In genomic region chr5:54537720-54538119, GRCh38 we compare ENCODE assay signal across 20 cellular contexts. TPM values are rescaled to one million over a fixed set of nuclear protein-coding genes. Genes with fewer than 3 reads are reported as not detected.
DNase-seq lines count a peak whose midpoint lies in the region; ATAC-seq, FAIRE-seq and TF ChIP-seq lines count a peak whose summit lies in the region.
"Had no signal": no experiment of that assay in that cellular context is flagged by ENCODE, and none has a peak within 500 bp of the region (broad histone marks: within the 10 kb centered on the region; RNA-seq: fewer than 3 reads in every experiment).

No MANE protein-coding gene starts in this region.

- peak overlapping the region; percentile 73 for H3K9ac ChIP-seq in mesenchymal stem cell (ENCODE audit: low read length)

- H2AK5ac ChIP-seq in mesenchymal stem cell (ENCODE audit: low read length, severe bottlenecking) = no peak overlapping the region

- no peak overlapping the region for H3K4me2 ChIP-seq in mesenchymal stem cell (ENCODE audit: low read length, poor library complexity, severe bottlenecking)

- H3K27ac ChIP-seq in mesenchymal stem cell (ENCODE audit: low read length, poor library complexity, severe bottlenecking) = no peak overlapping the region
- peak overlapping the region; percentile 33 to 47 for H3K27ac ChIP-seq in thoracic aorta
- H3K27ac ChIP-seq: 22Rv1, C4-2B had no signal

- H3K4me1 ChIP-seq in mesenchymal stem cell (ENCODE audit: control insufficient read depth, insufficient read depth, low read depth, low read length) (no peaks in the 10 kb centered on the region), thoracic aorta (ENCODE audit: control insufficient read depth in 1 of 2, low read depth in 2 of 2) (peaks cover 80 to 88% of the 10 kb centered on the region in 2 donors)

- DNase-seq in NCI-H2107 treated with DMSO at 0.1 percent for 48 hours (lab: John Stamatoyannopoulos, UW; ENCODE audit: unreplicated experiment) (peak; percentile 66), NCI-H2107 (lab: John Stamatoyannopoulos, UW) (no peak), mesenchymal stem cell (no peak), thoracic aorta (ENCODE audit: low spot score) (no peak), NCI-H524 treated with DMSO at 0.1 percent for 48 hours (lab: John Stamatoyannopoulos, UW) (no peak), urothelium cell line (ENCODE audit: low spot score) (no peak)
- DNase-seq in activated CD8-positive, alpha-beta memory T cell treated with anti-CD3 and anti-CD28 coated beads for 24 hours = no peak
- DNase-seq: activated CD4-positive, alpha-beta T cell treated with anti-CD3 and anti-CD28 coated beads, Interleukin-2, amount 10 ng/mL, durations not matched to agents 24 days and 14 days; activated gamma-delta T cell treated with Interleukin-2 at 50 U/mL for 16 hours; DMS153; KBM-7; kidney glomerular epithelial cell; NCI-H1048; NCI-H2029 treated with DMSO at 0.1 percent for 48 hours; NCI-H82; stimulated activated CD4-positive, alpha-beta T cell treated with anti-CD3 and anti-CD28 coated beads, Interleukin-4, amount 100 ng/mL, for 24 hours had no signal

- H3K27me3 ChIP-seq in mesenchymal stem cell (ENCODE audit: control insufficient read depth in 1 of 2, insufficient read depth in 1 of 2, low read length in 2 of 2) = no peaks in the 10 kb centered on the region
- no peaks in the 10 kb centered on the region for H3K27me3 ChIP-seq in thoracic aorta (replicated peaks; ENCODE audit: insufficient read depth)

- H3K4ac ChIP-seq in mesenchymal stem cell (ENCODE audit: low read depth in 1 of 2, low read length in 2 of 2) = no peak overlapping the region

- FAIRE-seq in urothelium cell line (lab: Jason Lieb, UNC) = no peak
- FAIRE-seq: RCC 7860 had no signal

- no peak overlapping the region for H2BK12ac ChIP-seq in mesenchymal stem cell (ENCODE audit: low read length in 2 of 2)

- peak overlapping the region in 1 of 2 experiments; percentile 54 for H3K4me3 ChIP-seq in mesenchymal stem cell (ENCODE audit: insufficient read depth in 1 of 2, low read depth in 1 of 2, low read length in 2 of 2)
- H3K4me3 ChIP-seq in thoracic aorta = peak overlapping the region; percentile 52

- no peak overlapping the region for H2AFZ ChIP-seq in mesenchymal stem cell (ENCODE audit: low read depth, low read length)

- no peak overlapping the region for H4K8ac ChIP-seq in mesenchymal stem cell (ENCODE audit: low read length)

- H3K79me1 ChIP-seq in mesenchymal stem cell (replicated peaks; ENCODE audit: low read length, poor library complexity, severe bottlenecking) = peaks cover 22% of the 10 kb centered on the region

- H2BK5ac ChIP-seq in mesenchymal stem cell (ENCODE audit: low read depth, low read length, poor library complexity, severe bottlenecking) = no peak overlapping the region

- H3K18ac ChIP-seq in mesenchymal stem cell (ENCODE audit: low read depth in 1 of 2, low read length in 2 of 2) = no peak overlapping the region

- WGBS in mesenchymal stem cell = 100% methylated on average over 1 of the region's 2 CpGs

- H3K36me3 ChIP-seq in mesenchymal stem cell (ENCODE audit: control insufficient read depth in 1 of 2, insufficient read depth in 2 of 2, low read depth in 1 of 2, low read length in 2 of 2) (peaks cover 0 to 7% of the 10 kb centered on the region in 2 experiments), thoracic aorta (no peaks in the 10 kb centered on the region)

- ATAC-seq in thoracic aorta (ENCODE audit: insufficient number of reproducible peaks, low FRiP score, low read depth) = no peak

- H3K23ac ChIP-seq in mesenchymal stem cell (ENCODE audit: low read length in 2 of 2) = no peak overlapping the region

- peak overlapping the region in 3 of 5 experiments; percentile 3 to 57 (median 22) for H3K4me3 Mint-ChIP-seq in brain
- H3K4me3 Mint-ChIP-seq: activated CD4-positive, alpha-beta T cell treated with anti-CD3 and anti-CD28 coated beads, Interleukin-2, amount 10 ng/mL, durations not matched to agents 24 days and 14 days had no signal

- H3K4me1 Mint-ChIP-seq in brain = peaks cover 62% of the 10 kb centered on the region

- no peak overlapping the region for H2BK120ac ChIP-seq in mesenchymal stem cell (ENCODE audit: low read depth, low read length)

- peak overlapping the region in 3 of 5 experiments; percentile 51 to 78 (median 61) for H3K27ac Mint-ChIP-seq in brain
- H3K27ac Mint-ChIP-seq: activated CD4-positive, alpha-beta T cell treated with anti-CD3 and anti-CD28 coated beads, Interleukin-2, amount 10 ng/mL, durations not matched to agents 24 days and 14 days had no signal

- H3K27me3 Mint-ChIP-seq in brain = no peaks in the 10 kb centered on the region
- H3K27me3 Mint-ChIP-seq: activated CD4-positive, alpha-beta T cell treated with anti-CD3 and anti-CD28 coated beads, Interleukin-2, amount 10 ng/mL, durations not matched to agents 24 days and 14 days had no signal

- H3K9me3 Mint-ChIP-seq in brain = no peaks in the 10 kb centered on the region
- H3K9me3 Mint-ChIP-seq: activated CD4-positive, alpha-beta T cell treated with anti-CD3 and anti-CD28 coated beads, Interleukin-2, amount 10 ng/mL, durations not matched to agents 24 days and 14 days had no signal

- no peak overlapping the region for H4K91ac ChIP-seq in mesenchymal stem cell (ENCODE audit: low read length)

- no peak overlapping the region for H3K14ac ChIP-seq in mesenchymal stem cell (ENCODE audit: low read length in 2 of 2)

- peaks cover 21% of the 10 kb centered on the region for H3K36me3 Mint-ChIP-seq in brain

- no peaks in the 10 kb centered on the region for H3K9me3 ChIP-seq in mesenchymal stem cell (ENCODE audit: control insufficient read depth, low read length)
- no peaks in the 10 kb centered on the region for H3K9me3 ChIP-seq in thoracic aorta

- TF ChIP-seq CTCF in brain (conservative IDR thresholded peaks at IDR 0.05) = no peak
- no peak for TF ChIP-seq CTCF in thoracic aorta (IDR thresholded peaks at IDR 0.05)

- H2BK15ac ChIP-seq in mesenchymal stem cell (ENCODE audit: low read depth, poor library complexity, severe bottlenecking) = no peak overlapping the region

RNA-seq across cellular contexts. Expression of gene SNX18, which starts 20.2 kb away (rescaled TPM):
- 4.9 TPM for polyA plus RNA-seq in brain (ENCODE audit: insufficient read depth, low read depth, low replicate concordance)
- 21.6 TPM for polyA plus RNA-seq in mesenchymal stem cell (2013, experiment 1 of 2)
- polyA plus RNA-seq in mesenchymal stem cell (2013, experiment 2 of 2) = 22.4 TPM
- total RNA-seq in thoracic aorta = 100 to 1,000 TPM; 174 to 269 TPM
